ENCODE assay signal across 1 cellular context in genomic region chr9:37840560-37841194, GRCh38.
TF ChIP-seq lines count a peak whose summit lies in the region.

No MANE protein-coding gene starts in this region.

TF ChIP-seq in WTC11, 78 proteins besides CTCF, POLR2A, EP300 and RAD21 (continued from another document):
- TF ChIP-seq AR (CRISPR knock-in tag; IDR thresholded peaks at IDR 0.05) (no peak), FOXJ3 (CRISPR knock-in tag; IDR thresholded peaks at IDR 0.05; ENCODE audit: borderline replicate concordance) (no peak)
